Comparison of ENCODE assay signal across 9 cellular contexts in the genomic region with DNA sequence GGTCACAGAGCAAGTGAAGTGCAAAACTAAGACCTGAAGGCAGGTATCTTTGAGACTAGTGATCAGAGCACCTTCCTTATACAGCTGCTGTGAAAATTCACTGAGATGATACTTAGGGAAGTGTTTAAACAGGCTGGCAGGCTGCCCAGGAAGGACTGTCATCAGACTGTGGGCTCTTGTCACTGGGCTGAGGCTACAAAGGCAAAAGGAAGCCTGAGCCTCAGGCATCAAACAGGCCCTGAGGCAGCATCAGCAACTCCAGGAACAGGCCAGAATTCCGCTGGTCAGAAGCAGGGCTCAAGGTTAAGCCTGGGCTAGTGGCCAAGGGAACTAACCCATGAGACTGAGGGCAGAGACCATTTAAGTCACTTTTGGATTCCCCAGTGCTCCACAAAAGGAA. TPM values are rescaled to one million over a fixed set of nuclear protein-coding genes. Genes with fewer than 3 reads are reported as not detected.
DNase-seq lines count a peak whose midpoint lies in the region; ATAC-seq and TF ChIP-seq lines count a peak whose summit lies in the region.
"Had no signal": no experiment of that assay in that cellular context is flagged by ENCODE, and none has a peak within 500 bp of the region (broad histone marks: within the 10 kb centered on the region; RNA-seq: fewer than 3 reads in every experiment).

No MANE protein-coding gene starts in this region.

- ATAC-seq in GM18873 (IDR thresholded peaks at IDR 0.05; ENCODE audit: low FRiP score, unreplicated experiment) (no peak), GM21367 (IDR thresholded peaks at IDR 0.05; ENCODE audit: unreplicated experiment) (no peak)

- TF ChIP-seq CTCF in colonic mucosa (IDR thresholded peaks at IDR 0.05) (no peak), neural crest cell (conservative IDR thresholded peaks at IDR 0.05) (no peak)

- H3K9me3 Mint-ChIP-seq in neural crest cell = no peaks in the 10 kb centered on the region

- no peak overlapping the region for H3K4me3 ChIP-seq in colonic mucosa
- H3K4me3 ChIP-seq: skin epidermis had no signal

- no peaks in the 10 kb centered on the region for H3K36me3 Mint-ChIP-seq in neural crest cell (ENCODE audit: low read depth)

- peaks cover 3% of the 10 kb centered on the region for H3K27me3 ChIP-seq in colonic mucosa

- intact Hi-C loops in colonic mucosa (cut with DNase I) = no loop called here

- H3K4me1 ChIP-seq in colonic mucosa = no peaks in the 10 kb centered on the region

- H3K4me1 Mint-ChIP-seq in neural crest cell = peaks cover 67% of the 10 kb centered on the region

- H3K9ac ChIP-seq in colonic mucosa (ENCODE audit: low read depth in 2 of 2, low read length in 2 of 2) = no peak overlapping the region

- DNase-seq in DMS79 (lab: John Stamatoyannopoulos, UW) = peak; percentile 40
- peak; percentile 54 for DNase-seq in NCI-H1436 (lab: John Stamatoyannopoulos, UW)
- DNase-seq in colonic mucosa = peak; percentile 36
- no peak for DNase-seq in neural crest cell (ENCODE audit: low read depth, low spot score)
- DNase-seq in inferior parietal cortex (ENCODE audit: extremely low spot score) = no peak
- DNase-seq in foreskin melanocyte = no peak

- no peak overlapping the region for H3K27ac ChIP-seq in colonic mucosa

- H3K27ac Mint-ChIP-seq in neural crest cell (ENCODE audit: unreplicated experiment) = peak overlapping the region; percentile 75

- no peaks in the 10 kb centered on the region for H3K36me3 ChIP-seq in colonic mucosa

- no peaks in the 10 kb centered on the region for H3K27me3 Mint-ChIP-seq in neural crest cell (ENCODE audit: low read depth)

- no peak overlapping the region for H3K4me3 Mint-ChIP-seq in neural crest cell

- H3K9me3 ChIP-seq in colonic mucosa = no peaks in the 10 kb centered on the region

RNA-seq across cellular contexts. Expression of a gene that starts 12.9 kb away (rescaled TPM):
- total RNA-seq in colonic mucosa = 1 to 10 TPM; 9.3 to 9.8 TPM
- total RNA-seq in neural crest cell = 53.3 and 59.5 TPM in 2 replicates

Comparison
In these comparisons a context has a peak if more than half of its experiments do, and no peak if none do; other contexts are left out.
1. DNase-seq: peak in DMS79 (single experiment), NCI-H1436 (single experiment) and colonic mucosa (single experiment); none in neural crest cell (single experiment), inferior parietal cortex (single experiment) and foreskin melanocyte (single experiment).